In genomic region chr9:34522971-34523797, GRCh38 we compare ENCODE assay signal across 8 cellular contexts. TPM values are rescaled to one million over a fixed set of nuclear protein-coding genes. Genes with fewer than 3 reads are reported as not detected.
A peak's percentile ranks its signal among the peaks of the same experiment; 100 is the strongest.
DNase-seq lines count a peak whose midpoint lies in the region; ATAC-seq lines count a peak whose summit lies in the region.

Gene ENHO, minus strand, starts transcription at chr9:34522990. Its CDS starts 1,295 bp downstream, at chr9:34521695.

- intact Hi-C loops in activated CD4-positive, alpha-beta T cell treated with anti-CD3 and anti-CD28 coated beads, Interleukin-2, amount 10 ng/mL, durations not matched to agents 24 days and 14 days (cut with micrococcal nuclease) = loop anchor here (1.0 kb wide), 2 partner anchors 65 to 114 kb away; partner anchors contain the start of genes DNAI1, FAM219A and SIGMAR1
- intact Hi-C loops in left colon (cut with DNase I, micrococcal nuclease) = no loop called here

- no peaks in the 10 kb centered on the region for H3K36me3 Mint-ChIP-seq in activated CD4-positive, alpha-beta T cell treated with anti-CD3 and anti-CD28 coated beads, Interleukin-2, amount 10 ng/mL, durations not matched to agents 24 days and 14 days (ENCODE audit: low read depth)

- peak within 1 kb of the TSS; percentile 89 for H3K27ac ChIP-seq in cingulate gyrus (ENCODE audit: low read depth, low read length)

- H3K4me3 Mint-ChIP-seq in activated CD4-positive, alpha-beta T cell treated with anti-CD3 and anti-CD28 coated beads, Interleukin-2, amount 10 ng/mL, durations not matched to agents 24 days and 14 days = peak within 1 kb of the TSS; percentile 66

- ATAC-seq in GM19035 (IDR thresholded peaks at IDR 0.05; ENCODE audit: unreplicated experiment) = peak; percentile 91
- peak; percentile 88 for ATAC-seq in HG03342 (IDR thresholded peaks at IDR 0.05; ENCODE audit: unreplicated experiment)
- peak; percentile 98 for ATAC-seq in left colon

- no peaks in the 10 kb centered on the region for H3K9me3 Mint-ChIP-seq in activated CD4-positive, alpha-beta T cell treated with anti-CD3 and anti-CD28 coated beads, Interleukin-2, amount 10 ng/mL, durations not matched to agents 24 days and 14 days

- peaks cover 46% of the 10 kb centered on the region for H3K27me3 Mint-ChIP-seq in activated CD4-positive, alpha-beta T cell treated with anti-CD3 and anti-CD28 coated beads, Interleukin-2, amount 10 ng/mL, durations not matched to agents 24 days and 14 days

- peak; percentile 98 for DNase-seq in AG08395 (ENCODE audit: low spot score)
- DNase-seq in NCI-H510A (lab: John Stamatoyannopoulos, UW) = peak; percentile 73
- peak; percentile 98 for DNase-seq in activated CD4-positive, alpha-beta T cell treated with anti-CD3 and anti-CD28 coated beads, Interleukin-2, amount 10 ng/mL, durations not matched to agents 24 days and 14 days
- DNase-seq in left colon = peak; percentile 82 to 90
- peak; percentile 65 to 84 for DNase-seq in stimulated activated CD4-positive, alpha-beta T cell treated with anti-CD3 and anti-CD28 coated beads, Interleukin-1b, Interleukin-23, amount 100 ng/mL, for 1 hour (ENCODE audit: low read depth in 2 of 2)

- peaks cover 11% of the 10 kb centered on the region for H3K4me1 Mint-ChIP-seq in activated CD4-positive, alpha-beta T cell treated with anti-CD3 and anti-CD28 coated beads, Interleukin-2, amount 10 ng/mL, durations not matched to agents 24 days and 14 days

- H3K27ac Mint-ChIP-seq in activated CD4-positive, alpha-beta T cell treated with anti-CD3 and anti-CD28 coated beads, Interleukin-2, amount 10 ng/mL, durations not matched to agents 24 days and 14 days = peak within 1 kb of the TSS; percentile 0

RNA-seq across cellular contexts. Expression of gene ENHO, which starts in this region (rescaled TPM):
- not detected in 2 replicates for total RNA-seq in activated CD4-positive, alpha-beta T cell treated with anti-CD3 and anti-CD28 coated beads, Interleukin-2, amount 10 ng/mL, durations not matched to agents 24 days and 14 days
- total RNA-seq in left colon = 1 to 10 TPM in 1 of 2 donors, under 1 TPM in 1; 0.89 to 2.3 TPM

Comparison
In these comparisons a context has a peak if more than half of its experiments do, and no peak if none do; other contexts are left out.
1. Peak in every context shown above with its lines: DNase-seq, ATAC-seq and H3K27ac ChIP-seq.
2. Peak in DNase-seq in activated CD4-positive, alpha-beta T cell treated with anti-CD3 and anti-CD28 coated beads, Interleukin-2, amount 10 ng/mL, durations not matched to agents 24 days and 14 days; RNA of the gene not detected or under 1 TPM.